22 cellular contexts compared by ENCODE assay signal in the genomic region with DNA sequence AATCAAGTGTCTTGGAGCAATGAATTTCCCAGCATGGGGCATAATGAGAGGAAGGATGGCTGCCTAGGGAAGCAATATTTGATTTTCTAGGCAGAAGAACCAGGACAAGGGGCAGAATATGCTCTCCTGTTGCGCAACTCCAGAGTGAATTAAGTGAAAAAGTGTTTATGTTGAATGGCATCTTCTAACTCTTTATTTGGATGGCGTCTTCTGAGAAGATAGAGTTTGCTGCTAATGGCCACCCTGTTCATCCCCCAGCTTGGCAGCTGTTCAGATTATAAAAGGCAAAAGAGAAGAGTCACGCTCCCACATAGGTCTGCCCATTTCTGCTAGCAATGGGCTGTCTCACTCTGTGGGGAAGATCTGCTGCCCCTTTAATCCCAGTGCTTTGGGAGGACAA.
"Had no signal": no experiment of that assay in that cellular context is flagged by ENCODE, and none has a peak within 500 bp of the region (broad histone marks: within the 10 kb centered on the region; RNA-seq: fewer than 3 reads in every experiment).

No MANE protein-coding gene starts in this region.

- DNase-seq: dermis blood vessel endothelial cell; effector memory CD4-positive, alpha-beta T cell; esophagus squamous epithelium; kidney; natural killer cell; occipital lobe; pancreas; stimulated activated CD4-positive, alpha-beta T cell treated with anti-CD3 and anti-CD28 coated beads, Interleukin-2, amount 100 ng/mL, for 24 hours; stimulated activated CD4-positive, alpha-beta T cell treated with anti-CD3 and anti-CD28 coated beads, Interleukin-4, amount 100 ng/mL, for 24 hours; stimulated activated naive CD4-positive, alpha-beta T cell treated with Interleukin-2 at 50 U/mL for 16 hours; stomach; thyroid gland; trophoblast cell had no signal

- H3K36me3 ChIP-seq: esophagus squamous epithelium, pancreas, stomach, thyroid gland, vagina had no signal

- H3K9me3 Mint-ChIP-seq: memory B cell had no signal

- H3K27me3 Mint-ChIP-seq: memory B cell had no signal

- H3K27ac ChIP-seq: coronary artery, esophagus squamous epithelium, pancreas, stomach, thyroid gland, vagina had no signal

- H3K4me1 Mint-ChIP-seq: memory B cell; natural killer cell; stimulated activated effector memory CD8-positive, alpha-beta T cell treated with anti-CD3 and anti-CD28 coated beads, Interleukin-12 subunit alpha, Interleukin-12 subunit beta, amount 100 ng/mL, for 72 hours had no signal

- H3K27me3 ChIP-seq: esophagus squamous epithelium, pancreas, stomach, thyroid gland, vagina had no signal

- H3K4me3 ChIP-seq: coronary artery, esophagus squamous epithelium, lung, pancreas, stomach, thyroid gland, vagina had no signal

- H3K27ac Mint-ChIP-seq: memory B cell; natural killer cell; stimulated activated effector memory CD8-positive, alpha-beta T cell treated with anti-CD3 and anti-CD28 coated beads, Interleukin-12 subunit alpha, Interleukin-12 subunit beta, amount 100 ng/mL, for 72 hours had no signal

- FAIRE-seq: endothelial cell of umbilical vein, frontal cortex, kidney, pancreas had no signal

- H3K9me3 ChIP-seq: esophagus squamous epithelium, pancreas, thyroid gland, vagina had no signal

- H3K4me1 ChIP-seq: esophagus squamous epithelium, pancreas, stomach, thyroid gland, vagina had no signal

- H3K36me3 Mint-ChIP-seq: memory B cell; natural killer cell; stimulated activated effector memory CD8-positive, alpha-beta T cell treated with anti-CD3 and anti-CD28 coated beads, Interleukin-12 subunit alpha, Interleukin-12 subunit beta, amount 100 ng/mL, for 72 hours had no signal

- H3K4me3 Mint-ChIP-seq: memory B cell; natural killer cell; stimulated activated effector memory CD8-positive, alpha-beta T cell treated with anti-CD3 and anti-CD28 coated beads, Interleukin-12 subunit alpha, Interleukin-12 subunit beta, amount 100 ng/mL, for 72 hours had no signal

- ATAC-seq: left lobe of liver; natural killer cell; sciatic nerve; stimulated activated effector memory CD8-positive, alpha-beta T cell treated with anti-CD3 and anti-CD28 coated beads, Interleukin-12 subunit alpha, Interleukin-12 subunit beta, amount 100 ng/mL, for 72 hours had no signal
